In the genomic region with DNA sequence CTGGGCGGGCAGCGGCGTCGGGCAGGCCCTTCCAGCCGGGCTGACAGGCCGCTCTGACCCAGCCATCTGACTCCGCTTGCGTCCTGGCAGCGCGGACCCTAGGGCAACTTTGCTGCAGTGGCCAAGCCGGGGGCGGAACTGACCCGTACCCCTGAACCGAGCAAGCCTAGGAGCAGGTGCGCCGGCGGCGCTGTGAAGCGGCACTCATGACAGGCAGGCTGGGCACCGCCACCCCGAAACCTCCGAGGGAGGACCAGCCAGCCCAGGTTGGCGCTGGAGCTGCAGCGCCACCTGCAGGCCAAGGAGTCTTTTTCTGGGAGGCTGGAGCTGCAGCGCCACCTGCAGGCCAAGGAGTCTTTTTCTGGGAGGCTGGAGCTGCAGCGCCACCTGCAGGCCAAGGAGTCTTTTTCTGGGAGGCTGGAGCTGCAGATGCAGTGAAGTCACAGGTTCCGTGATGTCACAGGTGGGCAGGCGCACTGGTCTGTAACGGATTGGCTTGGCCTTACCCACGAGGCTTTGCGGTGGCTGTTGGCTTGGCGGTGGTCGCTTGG, we compare ENCODE assay signal across 8 cellular contexts. TPM values are rescaled to one million over a fixed set of nuclear protein-coding genes. Genes with fewer than 3 reads are reported as not detected.
DNase-seq lines count a peak whose midpoint lies in the region; ATAC-seq and TF ChIP-seq lines count a peak whose summit lies in the region.
"Not testable (repeated sequence)": the region's sequence is repeated elsewhere in the genome, so short reads cannot be mapped to it uniquely, and the experiment has no call there.

Gene CCDC144A (plus strand): TSS at position 511 of the 551 bp plus-strand sequence. CDS start 160 bp downstream, outside the sequence.

- H3K27ac Mint-ChIP-seq in CD4-positive, CD25-positive, alpha-beta regulatory T cell; immature natural killer cell; stimulated activated effector memory CD8-positive, alpha-beta T cell treated with anti-CD3 and anti-CD28 coated beads, Interleukin-12 subunit alpha, Interleukin-12 subunit beta, amount 100 ng/mL, for 72 hours: not testable (repeated sequence)

- H3K9me3 ChIP-seq in CD4-positive, CD25-positive, alpha-beta regulatory T cell (ENCODE audit: control insufficient read depth in 2 of 2, low read length in 2 of 2), result not testable (repeated sequence)

- DNase-seq in CD4-positive, CD25-positive, alpha-beta regulatory T cell, result peak in 2 of 3 donors; percentile 34 to 48
- not testable (repeated sequence) for DNase-seq in HFF-Myc (ENCODE audit: extremely low read depth, low read depth); retinal pigment epithelial cell (ENCODE audit: low read depth)
- DNase-seq in T-helper 1 cell (peak in 4 of 5 donors; percentile 17 to 60 (median 42)), choroid plexus epithelial cell (ENCODE audit: low read depth) (peak; percentile 39), immature natural killer cell (peak; percentile 38 to 62 (median 46))
- DNase-seq in activated T-cell treated with anti-CD3 and anti-CD28 coated beads, Interleukin-2, amount 50 U/mL, for 4 hours, result peak; percentile 28
- DNase-seq in stimulated activated effector memory CD8-positive, alpha-beta T cell treated with anti-CD3 and anti-CD28 coated beads, Interleukin-12 subunit alpha, Interleukin-12 subunit beta, amount 100 ng/mL, for 72 hours (ENCODE audit: low spot score in 2 of 2), result peak; percentile 35 to 71

- not testable (repeated sequence) for H3K4me1 Mint-ChIP-seq in CD4-positive, CD25-positive, alpha-beta regulatory T cell; activated T-cell treated with anti-CD3 and anti-CD28 coated beads, Interleukin-2, amount 50 U/mL, for 4 hours (ENCODE audit: low read depth); immature natural killer cell; stimulated activated effector memory CD8-positive, alpha-beta T cell treated with anti-CD3 and anti-CD28 coated beads, Interleukin-12 subunit alpha, Interleukin-12 subunit beta, amount 100 ng/mL, for 72 hours

- H3K36me3 ChIP-seq in CD4-positive, CD25-positive, alpha-beta regulatory T cell (ENCODE audit: control insufficient read depth, insufficient read depth, low read length), result not testable (repeated sequence)

- not testable (repeated sequence) for H3K9me3 Mint-ChIP-seq in CD4-positive, CD25-positive, alpha-beta regulatory T cell; activated T-cell treated with anti-CD3 and anti-CD28 coated beads, Interleukin-2, amount 50 U/mL, for 4 hours; immature natural killer cell; stimulated activated effector memory CD8-positive, alpha-beta T cell treated with anti-CD3 and anti-CD28 coated beads, Interleukin-12 subunit alpha, Interleukin-12 subunit beta, amount 100 ng/mL, for 72 hours

- not testable (repeated sequence) for H3K36me3 Mint-ChIP-seq in CD4-positive, CD25-positive, alpha-beta regulatory T cell; activated T-cell treated with anti-CD3 and anti-CD28 coated beads, Interleukin-2, amount 50 U/mL, for 4 hours (ENCODE audit: insufficient read depth); immature natural killer cell; stimulated activated effector memory CD8-positive, alpha-beta T cell treated with anti-CD3 and anti-CD28 coated beads, Interleukin-12 subunit alpha, Interleukin-12 subunit beta, amount 100 ng/mL, for 72 hours

- ATAC-seq in CD4-positive, CD25-positive, alpha-beta regulatory T cell (ENCODE audit: low read depth in 2 of 2), result peak; percentile 34 to 78
- peak; percentile 54 to 82 for ATAC-seq in activated T-cell treated with anti-CD3 and anti-CD28 coated beads, Interleukin-2, amount 50 U/mL, for 4 hours
- peak; percentile 84 for ATAC-seq in stimulated activated effector memory CD8-positive, alpha-beta T cell treated with anti-CD3 and anti-CD28 coated beads, Interleukin-12 subunit alpha, Interleukin-12 subunit beta, amount 100 ng/mL, for 72 hours

- H3K27me3 Mint-ChIP-seq in CD4-positive, CD25-positive, alpha-beta regulatory T cell; activated T-cell treated with anti-CD3 and anti-CD28 coated beads, Interleukin-2, amount 50 U/mL, for 4 hours (ENCODE audit: low read depth); immature natural killer cell (ENCODE audit: low read depth in 3 of 3): not testable (repeated sequence)

- not testable (repeated sequence) for H3K27ac ChIP-seq in CD4-positive, CD25-positive, alpha-beta regulatory T cell (ENCODE audit: insufficient read depth, low read length, poor library complexity, severe bottlenecking)

- H3K4me3 ChIP-seq in CD4-positive, CD25-positive, alpha-beta regulatory T cell (ENCODE audit: low read depth, low read length); HFF-Myc (replicated peaks; ENCODE audit: low read depth, low read length); choroid plexus epithelial cell (ENCODE audit: low read depth, low read length); retinal pigment epithelial cell (ENCODE audit: low read length): not testable (repeated sequence)

- not testable (repeated sequence) for H3K27me3 ChIP-seq in CD4-positive, CD25-positive, alpha-beta regulatory T cell (ENCODE audit: control insufficient read depth, insufficient read depth, low read length)

- not testable (repeated sequence) for H3K4me1 ChIP-seq in CD4-positive, CD25-positive, alpha-beta regulatory T cell (ENCODE audit: control insufficient read depth, insufficient read depth, low read length, poor library complexity, severe bottlenecking)

- TF ChIP-seq CTCF in HFF-Myc (IDR thresholded peaks at IDR 0.05; ENCODE audit: low read depth, low read length, missing control alignments), result peak; percentile 50
- TF ChIP-seq CTCF in choroid plexus epithelial cell (conservative IDR thresholded peaks at IDR 0.05; ENCODE audit: low read depth, low read length), result peak; percentile 53
- peak; percentile 32 for TF ChIP-seq CTCF in retinal pigment epithelial cell (conservative IDR thresholded peaks at IDR 0.05; ENCODE audit: low read depth, low read length)

- H3K4me3 Mint-ChIP-seq in CD4-positive, CD25-positive, alpha-beta regulatory T cell, result peak within 1 kb of the TSS in 1 of 4 donors; percentile 68
- peak within 1 kb of the TSS; percentile 76 for H3K4me3 Mint-ChIP-seq in activated T-cell treated with anti-CD3 and anti-CD28 coated beads, Interleukin-2, amount 50 U/mL, for 4 hours
- peak within 1 kb of the TSS in 1 of 5 donors; percentile 24 for H3K4me3 Mint-ChIP-seq in immature natural killer cell
- not testable (repeated sequence) for H3K4me3 Mint-ChIP-seq in stimulated activated effector memory CD8-positive, alpha-beta T cell treated with anti-CD3 and anti-CD28 coated beads, Interleukin-12 subunit alpha, Interleukin-12 subunit beta, amount 100 ng/mL, for 72 hours

RNA-seq across cellular contexts. Expression of gene CCDC144A, which starts in this region (rescaled TPM):
- total RNA-seq in CD4-positive, CD25-positive, alpha-beta regulatory T cell, result 21.8 TPM
- 1 to 10 TPM in 3 of 4 donors, under 1 TPM in 1; 0.99 to 3.4 (median 1.9) TPM for polyA plus RNA-seq in CD4-positive, CD25-positive, alpha-beta regulatory T cell
- total RNA-seq in activated T-cell treated with anti-CD3 and anti-CD28 coated beads, Interleukin-2, amount 50 U/mL, for 4 hours, result 1 to 10 TPM in 2 of 3 donors, under 1 TPM in 1; 0.98 to 5.2 (median 3.5) TPM
- polyA plus RNA-seq in immature natural killer cell, result under 1 TPM in 2 of 3 donors, not detected in 1; 0.12 to 0.74 TPM

Comparison
In these comparisons a context has a peak if more than half of its experiments do, and no peak if none do; other contexts are left out.
1. Peak in DNase-seq in immature natural killer cell; RNA of the gene not detected or under 1 TPM.